Comparison of ENCODE assay signal across 9 cellular contexts in genomic region chr1:121519042-121519755, GRCh38.
A peak's percentile ranks its signal among the peaks of the same experiment; 100 is the strongest.
DNase-seq lines count a peak whose midpoint lies in the region; ATAC-seq, FAIRE-seq and TF ChIP-seq lines count a peak whose summit lies in the region.
"Had no signal": no experiment of that assay in that cellular context is flagged by ENCODE, and none has a peak within 500 bp of the region (broad histone marks: within the 10 kb centered on the region; RNA-seq: fewer than 3 reads in every experiment).

No MANE protein-coding gene starts in this region.

- peak overlapping the region; percentile 85 for H3K27ac Mint-ChIP-seq in activated naive CD8-positive, alpha-beta T cell

- FAIRE-seq in D721Med (lab: Jason Lieb, UNC) (no peak), HTR-8/SVneo (lab: Jason Lieb, UNC) (peak; percentile 92)

- peak overlapping the region; percentile 90 for H3K4me3 Mint-ChIP-seq in activated naive CD8-positive, alpha-beta T cell

- H3K9me3 Mint-ChIP-seq in activated naive CD8-positive, alpha-beta T cell (ENCODE audit: low read depth) = no peaks in the 10 kb centered on the region

- H3K27me3 ChIP-seq in right cardiac atrium (ENCODE audit: control insufficient read depth, insufficient read depth) = no peaks in the 10 kb centered on the region

- no peaks in the 10 kb centered on the region for H3K27me3 Mint-ChIP-seq in activated naive CD8-positive, alpha-beta T cell

- 1% methylated on average over 75 of the region's 75 CpGs for WGBS in right cardiac atrium

- intact Hi-C loops in right cardiac atrium (cut with DNase I) = no loop called here

- H3K36me3 Mint-ChIP-seq in activated naive CD8-positive, alpha-beta T cell = no peaks in the 10 kb centered on the region

- no peaks in the 10 kb centered on the region for H3K9me3 ChIP-seq in right cardiac atrium (ENCODE audit: control insufficient read depth, low read length)

- in situ Hi-C loops in SK-MEL-5 (cut with HindIII; ENCODE audit: low pct_unique_long_range_greater_than_20kb, low sequenced_read_pairs) = no loop called here

- TF ChIP-seq CTCF in D721Med (IDR thresholded peaks at IDR 0.05; ENCODE audit: insufficient read depth, missing control alignments) = no peak
- no peak for TF ChIP-seq CTCF in retinal pigment epithelial cell (conservative IDR thresholded peaks at IDR 0.05; ENCODE audit: low read depth, low read length)

- DNase-seq in D721Med (ENCODE audit: insufficient read length, low spot score) (peak; percentile 35), HTR-8/SVneo (ENCODE audit: insufficient read length, low spot score) (peak; percentile 65), SK-MEL-5 (ENCODE audit: low read depth, low spot score) (peak; percentile 25), right cardiac atrium (peak; percentile 47 to 81 (median 79)), retinal pigment epithelial cell (ENCODE audit: low read depth) (peak; percentile 34), OCI-M1 (lab: John Stamatoyannopoulos, UW) (no peak)

- H3K27ac ChIP-seq in right cardiac atrium (ENCODE audit: low read length) = no peak overlapping the region
- H3K27ac ChIP-seq: KMS-11 had no signal

- H3K4me1 Mint-ChIP-seq in activated naive CD8-positive, alpha-beta T cell (ENCODE audit: low read depth) = peaks cover 56% of the 10 kb centered on the region

- no peaks in the 10 kb centered on the region for H3K4me1 ChIP-seq in right cardiac atrium (ENCODE audit: control insufficient read depth, insufficient read depth, low read length)

- ATAC-seq in right cardiac atrium (peak; percentile 90 to 93), GM21360 (IDR thresholded peaks at IDR 0.05; ENCODE audit: unreplicated experiment) (no peak)

- H3K4me3 ChIP-seq in right cardiac atrium (ENCODE audit: low read length) (peak overlapping the region; percentile 32), retinal pigment epithelial cell (ENCODE audit: low read length) (peak overlapping the region; percentile 60)
